In genomic region chr12:65618574-65618973, GRCh38 we compare ENCODE assay signal across 1 cellular context.
TF ChIP-seq lines count a peak whose summit lies in the region.

No MANE protein-coding gene starts in this region.

TF ChIP-seq in GM23338, 12 proteins besides CTCF, POLR2A, EP300 and RAD21 (continued from another document):
- no peak for TF ChIP-seq ZNF462 (CRISPR knock-in tag; IDR thresholded peaks at IDR 0.05)
- TF ChIP-seq ZNF331 (CRISPR knock-in tag; IDR thresholded peaks at IDR 0.05; ENCODE audit: low read depth), result no peak
- no peak for TF ChIP-seq ETS1 (IDR thresholded peaks at IDR 0.05)
- TF ChIP-seq REST (IDR thresholded peaks at IDR 0.05; ENCODE audit: unreplicated experiment), result no peak
- no peak for TF ChIP-seq JUNB (IDR thresholded peaks at IDR 0.05; ENCODE audit: unreplicated experiment)
- TF ChIP-seq POLR2AphosphoS5 (IDR thresholded peaks at IDR 0.05; ENCODE audit: low read depth), result no peak
- no peak for TF ChIP-seq EZH2phosphoT487 (IDR thresholded peaks at IDR 0.05; ENCODE audit: unreplicated experiment)
- TF ChIP-seq EZH2 (IDR thresholded peaks at IDR 0.05; ENCODE audit: low read depth, unreplicated experiment), result no peak
